7 cellular contexts compared by ENCODE assay signal in the genomic region with DNA sequence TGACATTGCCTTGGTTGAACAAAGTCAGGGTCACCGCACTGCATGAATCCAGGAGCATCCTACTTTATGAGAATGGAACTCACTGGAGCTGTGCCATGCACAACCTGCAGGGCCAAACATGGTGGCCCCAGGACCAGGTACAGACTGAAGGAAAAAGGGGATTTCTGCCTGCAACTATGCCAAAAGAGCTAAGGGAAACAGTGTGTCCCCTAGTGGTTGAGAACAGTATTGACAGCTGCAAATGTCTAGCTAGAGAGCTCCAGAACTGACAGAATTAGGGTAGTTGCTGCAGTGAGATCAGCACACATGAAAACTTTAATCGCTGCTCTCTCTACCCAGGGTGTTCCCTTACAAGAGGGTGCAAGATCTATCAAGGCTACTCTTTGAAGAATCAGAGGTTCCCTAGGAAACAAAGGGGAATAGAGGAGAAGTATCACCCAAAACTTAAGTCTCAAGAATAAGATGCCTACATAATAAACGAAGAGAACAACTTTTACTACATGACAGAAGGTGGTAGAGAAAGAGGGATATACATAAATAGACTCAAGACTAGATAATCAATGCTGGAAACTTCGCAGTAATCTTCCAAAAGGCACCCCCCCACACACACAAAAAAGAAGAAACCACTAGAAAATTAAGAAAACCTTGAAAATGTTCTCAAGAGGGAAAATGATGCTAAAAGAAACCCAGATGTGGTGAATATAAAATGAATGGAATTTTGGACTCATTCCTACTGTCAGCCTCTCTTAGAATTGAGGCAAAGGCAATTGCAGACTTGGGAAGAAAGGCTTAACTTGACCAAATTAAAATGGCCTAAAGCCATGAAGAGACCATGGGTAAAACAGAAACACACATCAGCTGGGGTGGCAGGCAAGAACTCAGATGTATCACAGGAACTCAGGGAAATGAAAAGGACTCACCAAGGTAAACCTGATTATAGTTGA.
DNase-seq lines count a peak whose midpoint lies in the region; ATAC-seq and TF ChIP-seq lines count a peak whose summit lies in the region.

No MANE protein-coding gene starts in this region.

- no peaks in the 10 kb centered on the region for H3K27me3 ChIP-seq in DND-41 (ENCODE audit: insufficient read depth, low read length, poor library complexity)

- no peaks in the 10 kb centered on the region for H3K4me1 ChIP-seq in DND-41 (ENCODE audit: insufficient read depth, low read length)

- H3K36me3 ChIP-seq in DND-41 (ENCODE audit: insufficient read depth, low read length) = no peaks in the 10 kb centered on the region

- no peaks in the 10 kb centered on the region for H3K9me3 ChIP-seq in DND-41 (ENCODE audit: insufficient read depth, low read length, severe bottlenecking)

- DNase-seq in DND-41 (peak; percentile 12), NCI-H226 (peak; percentile 25), amniotic epithelial cell (ENCODE audit: low read depth) (peak; percentile 46), left kidney (ENCODE audit: low read depth, low spot score) (peak; percentile 58), T-helper 9 cell (no peak)

- H2AFZ ChIP-seq in DND-41 (ENCODE audit: low read depth, low read length) = no peak overlapping the region

- no peak overlapping the region for H3K27ac ChIP-seq in DND-41 (ENCODE audit: low read length)

- no peaks in the 10 kb centered on the region for H4K20me1 ChIP-seq in DND-41 (ENCODE audit: insufficient read depth, low read length)

- no peaks in the 10 kb centered on the region for H3K79me2 ChIP-seq in DND-41 (ENCODE audit: insufficient read depth, low read length)

- ATAC-seq in DND-41 (ENCODE audit: insufficient read depth, low read depth) (peak; percentile 73; the same call in 2 of the 3 replicates), GM21367 (IDR thresholded peaks at IDR 0.05; ENCODE audit: unreplicated experiment) (peak; percentile 60), HG03439 (IDR thresholded peaks at IDR 0.05; ENCODE audit: unreplicated experiment) (no peak)

- TF ChIP-seq CTCF in DND-41 (IDR thresholded peaks at IDR 0.05; ENCODE audit: borderline replicate concordance, extremely low read depth, low read length, poor library complexity, severe bottlenecking) = peak; percentile 81

- no peak overlapping the region for H3K4me2 ChIP-seq in DND-41 (ENCODE audit: insufficient read depth, low read length)

- no peak overlapping the region for H3K9ac ChIP-seq in DND-41 (ENCODE audit: low read depth, low read length)

- H3K4me3 ChIP-seq in DND-41 (ENCODE audit: low read depth in 1 of 2, low read length in 2 of 2) = no peak overlapping the region
